In genomic region chr17:49515196-49515770, GRCh38 we compare ENCODE assay signal across 8 cellular contexts. TPM values are rescaled to one million over a fixed set of nuclear protein-coding genes. Genes with fewer than 3 reads are reported as not detected.
DNase-seq lines count a peak whose midpoint lies in the region; ATAC-seq and TF ChIP-seq lines count a peak whose summit lies in the region.

No MANE protein-coding gene starts in this region.

- H3K4me1 Mint-ChIP-seq in chondrocyte (ENCODE audit: low read depth): peaks cover 26% of the 10 kb centered on the region

- DNase-seq in NCI-H524 (lab: John Stamatoyannopoulos, UW) (peak; percentile 92 to 98), chondrocyte (ENCODE audit: low spot score) (peak; percentile 95), left lobe of liver (ENCODE audit: low spot score) (peak; percentile 96), stromal cell of bone marrow (ENCODE audit: low read depth) (peak; percentile 98)
- DNase-seq in stimulated activated CD4-positive, alpha-beta T cell treated with anti-CD3 and anti-CD28 coated beads, Interleukin-1b, Interleukin-23, amount 100 ng/mL, for 48 hours: no peak

- no peak overlapping the region for H3K4me3 Mint-ChIP-seq in chondrocyte (ENCODE audit: unreplicated experiment)

- peaks cover 8% of the 10 kb centered on the region for H3K27me3 Mint-ChIP-seq in chondrocyte (ENCODE audit: low read depth)

- no peaks in the 10 kb centered on the region for H3K9me3 Mint-ChIP-seq in chondrocyte (ENCODE audit: low read depth)

- TF ChIP-seq CTCF in chondrocyte (IDR thresholded peaks at IDR 0.05): peak; percentile 43

- ATAC-seq in GM18520 (IDR thresholded peaks at IDR 0.05; ENCODE audit: unreplicated experiment) (peak; percentile 81), HG02763 (IDR thresholded peaks at IDR 0.05; ENCODE audit: unreplicated experiment) (peak; percentile 67), left lobe of liver (peak; percentile 97), HG03439 (IDR thresholded peaks at IDR 0.05; ENCODE audit: unreplicated experiment) (no peak)

- no peaks in the 10 kb centered on the region for H3K36me3 Mint-ChIP-seq in chondrocyte (ENCODE audit: low read depth)

- peak overlapping the region; percentile 77 for H3K27ac Mint-ChIP-seq in chondrocyte (ENCODE audit: unreplicated experiment)

RNA-seq across cellular contexts. Expression of gene NGFR, which starts 20.2 kb away (rescaled TPM):
- 1.7 to 4.4 TPM (median 1.8 TPM) in 3 replicates for total RNA-seq in chondrocyte
- total RNA-seq in left lobe of liver: 14.0 TPM
